ENCODE assay signal across 26 cellular contexts in the genomic region with DNA sequence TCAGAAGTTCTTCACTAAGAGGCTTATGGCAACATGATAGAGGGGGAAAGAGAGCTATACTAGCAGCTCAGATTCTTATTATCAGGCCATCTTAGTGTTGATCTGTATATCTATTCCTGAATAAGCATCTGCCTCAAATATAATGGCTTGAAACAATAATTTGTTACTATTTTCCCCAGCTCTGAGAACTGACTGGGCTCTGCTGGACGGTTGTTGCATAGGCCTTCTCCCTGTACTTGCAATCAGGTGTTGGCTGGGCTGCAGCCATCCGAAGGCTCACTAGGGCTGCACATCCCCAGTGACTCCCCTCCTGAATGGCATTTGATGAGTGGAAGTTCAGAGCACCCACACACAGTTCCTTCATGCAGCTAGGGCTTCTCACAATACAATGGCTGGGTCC.
"Had no signal": no experiment of that assay in that cellular context is flagged by ENCODE, and none has a peak within 500 bp of the region (broad histone marks: within the 10 kb centered on the region; RNA-seq: fewer than 3 reads in every experiment).

No MANE protein-coding gene starts in this region.

- H3K4me3 ChIP-seq: coronary artery, esophagus muscularis mucosa, gastrocnemius medialis, heart left ventricle had no signal

- H3K4me1 ChIP-seq: gastrocnemius medialis had no signal

- H3K36me3 ChIP-seq: brain microvascular endothelial cell, esophagus muscularis mucosa, gastrocnemius medialis, heart left ventricle, WERI-Rb-1 had no signal

- H3K27me3 ChIP-seq: brain microvascular endothelial cell, foreskin keratinocyte, gastrocnemius medialis had no signal

- H3K9me3 ChIP-seq: gastrocnemius medialis had no signal

- FAIRE-seq: astrocyte had no signal

- DNase-seq: activated B cell treated with CpG ODN at 0.5 μM for 24 hours; activated CD4-positive, alpha-beta T cell treated with anti-CD3 and anti-CD28 coated beads for 48 hours; activated CD4-positive, alpha-beta T cell treated with anti-CD3 and anti-CD28 coated beads, Interleukin-2, amount 50 U/mL, for 1 hour; activated CD4-positive, alpha-beta T cell treated with anti-CD3 and anti-CD28 coated beads, Interleukin-2, amount 50 U/mL, for 48 hours; activated CD8-positive, alpha-beta memory T cell treated with anti-CD3 and anti-CD28 coated beads for 24 hours; activated CD8-positive, alpha-beta T cell treated with anti-CD3 and anti-CD28 coated beads for 36 hours; activated effector memory CD4-positive, alpha-beta T cell treated with Interleukin-2 at 50 U/mL for 16 hours; activated gamma-delta T cell treated with Interleukin-2 at 50 U/mL for 16 hours; activated naive CD4-positive, alpha-beta T cell treated with anti-CD3 and anti-CD28 coated beads, Interleukin-2, amount 50 U/mL, for 16 hours; activated naive CD4-positive, alpha-beta T cell treated with Interleukin-2 at 50 U/mL for 16 hours; activated T-cell treated with anti-CD3 and anti-CD28 coated beads, Interleukin-2, amount 50 U/mL, for 4 hours; amniotic stem cell; anterior cingulate cortex; brain microvascular endothelial cell; effector CD4-positive, alpha-beta T cell; effector memory CD8-positive, alpha-beta T cell; erythroblast; foreskin keratinocyte; gastrocnemius medialis; glutamatergic neuron; heart left ventricle; T1000; WERI-Rb-1 had no signal

- H3K27ac ChIP-seq: brain microvascular endothelial cell, coronary artery, esophagus muscularis mucosa, foreskin keratinocyte, gastrocnemius medialis, heart left ventricle, WERI-Rb-1 had no signal
